In the genomic region with DNA sequence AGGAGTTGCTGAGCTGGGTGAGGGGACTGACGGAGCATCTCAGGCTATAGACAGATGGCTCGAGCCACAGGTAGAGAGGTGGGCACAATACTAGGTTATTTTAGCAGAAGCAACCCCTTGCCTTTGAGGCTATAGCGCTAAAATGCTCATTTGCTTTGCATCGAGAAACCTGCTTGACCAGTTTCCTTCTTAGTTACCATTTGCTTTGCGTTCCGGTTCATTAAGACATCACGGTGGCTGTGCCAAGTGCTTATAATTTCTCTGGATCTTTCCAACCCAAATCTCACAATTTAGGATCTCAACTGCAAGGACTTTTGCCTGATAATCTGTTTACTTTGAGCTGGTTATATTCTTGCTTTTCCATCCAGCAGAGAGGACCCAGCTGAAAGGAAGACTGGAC, we compare ENCODE assay signal across 22 cellular contexts. TPM values are rescaled to one million over a fixed set of nuclear protein-coding genes. Genes with fewer than 3 reads are reported as not detected.
DNase-seq lines count a peak whose midpoint lies in the region; ATAC-seq, FAIRE-seq and TF ChIP-seq lines count a peak whose summit lies in the region.
"Had no signal": no experiment of that assay in that cellular context is flagged by ENCODE, and none has a peak within 500 bp of the region (broad histone marks: within the 10 kb centered on the region; RNA-seq: fewer than 3 reads in every experiment).

No MANE protein-coding gene starts in this region.

- TF ChIP-seq RAD21 in HepG2 (CRISPR knock-in tag; IDR thresholded peaks at IDR 0.05), result no peak

- intact Hi-C loops in HepG2 (cut with micrococcal nuclease; ENCODE audit: unreplicated experiment), result no loop called here

- H3K27ac ChIP-seq in HepG2 (ENCODE audit: extremely low read length, insufficient read depth, low read length), result no peak overlapping the region
- H3K27ac ChIP-seq: brain microvascular endothelial cell, RWPE1 had no signal

- no peaks in the 10 kb centered on the region for H3K9me3 ChIP-seq in HepG2 (ENCODE audit: low read length)
- H3K9me3 ChIP-seq: SK-N-SH had no signal

- BruUV-seq in HepG2 (replicated peaks; lab: Mats Ljungman, UMichigan), result no TSS peak

- no peak for TF ChIP-seq POLR2A in HepG2 (IDR thresholded peaks at IDR 0.05; ENCODE audit: insufficient read depth in 1 of 2, low read depth in 2 of 2, low read length in 2 of 2)

- peak; percentile 14 for DNase-seq in COR-L47 (lab: John Stamatoyannopoulos, UW)
- peak; percentile 65 for DNase-seq in HT-29 (ENCODE audit: low spot score)
- peak; percentile 81 for DNase-seq in NCI-H526 treated with DMSO at 0.1 percent for 48 hours (lab: John Stamatoyannopoulos, UW)
- DNase-seq in islet precursor cell, result peak; percentile 32
- DNase-seq in COLO829 (ENCODE audit: low spot score), result no peak
- no peak for DNase-seq in GM19240 (ENCODE audit: insufficient read length, low spot score)
- DNase-seq in HepG2 (ENCODE audit: low spot score), result no peak
- no peak for DNase-seq in naive thymus-derived CD8-positive, alpha-beta T cell
- DNase-seq: activated CD4-positive, alpha-beta T cell treated with anti-CD3 and anti-CD28 coated beads, Interleukin-2, amount 50 U/mL, for 48 hours; activated gamma-delta T cell treated with Interleukin-2 at 50 U/mL for 16 hours; brain microvascular endothelial cell; CD4-positive, alpha-beta memory T cell; effector memory CD8-positive, alpha-beta T cell; GOT3; mammary epithelial cell; NCI-H1436 treated with DMSO at 0.1 percent for 48 hours; NCI-H446 treated with DMSO at 0.1 percent for 48 hours; SK-N-SH; stimulated activated CD4-positive, alpha-beta T cell treated with anti-CD3 and anti-CD28 coated beads, Interleukin-2, amount 100 ng/mL, for 48 hours; stimulated activated naive B cell treated with anti-CD40 and anti-IgM and Interleukin-4, amounts not matched to agents 10 μg/mL and 1 μg/mL and 100 μg/mL, for 72 hours had no signal

- H3K4me3 ChIP-seq in HepG2 (replicated peaks in 1 of 3; ENCODE audit: insufficient read depth in 1 of 3, low read depth in 2 of 3, low read length in 3 of 3), result no peak overlapping the region

- H3K27me3 ChIP-seq in HepG2 (ENCODE audit: control insufficient read depth in 1 of 2, insufficient read depth in 2 of 2, low read length in 2 of 2), result no peaks in the 10 kb centered on the region
- H3K27me3 ChIP-seq: brain microvascular endothelial cell had no signal

- WGBS in HepG2 (ENCODE audit: low lambda C conversion rate), result 98% methylated on average over 6 of the region's 7 CpGs

- TF ChIP-seq EP300 in HepG2 (IDR thresholded peaks at IDR 0.05; ENCODE audit: low read depth in 2 of 2, low read length in 2 of 2) (no peak), HepG2 (CRISPR knock-in tag; IDR thresholded peaks at IDR 0.05; ENCODE audit: borderline replicate concordance) (no peak)

- H4K20me1 ChIP-seq in HepG2 (ENCODE audit: insufficient read depth, low read length), result no peaks in the 10 kb centered on the region

- H3K36me3 Mint-ChIP-seq in naive thymus-derived CD8-positive, alpha-beta T cell, result peaks cover 4 to 47% (median 6%) of the 10 kb centered on the region in 3 donors

- FAIRE-seq in HepG2 (lab: Jason Lieb, UNC), result no peak

- H3K4me1 ChIP-seq in HepG2 (ENCODE audit: insufficient read depth, low read length), result no peaks in the 10 kb centered on the region

- H3K79me2 ChIP-seq in HepG2 (ENCODE audit: insufficient read depth, low read length), result no peaks in the 10 kb centered on the region

- peaks cover 0 to 4% (median 0%) of the 10 kb centered on the region in 4 donors for H3K4me1 Mint-ChIP-seq in naive thymus-derived CD8-positive, alpha-beta T cell
- H3K4me1 Mint-ChIP-seq: stimulated activated naive B cell treated with anti-CD40 and anti-IgM and Interleukin-4, amounts not matched to agents 10 μg/mL and 1 μg/mL and 100 μg/mL, for 72 hours had no signal

- H3K36me3 ChIP-seq in HepG2 (replicated peaks in 1 of 2; ENCODE audit: control insufficient read depth in 1 of 2, insufficient read depth in 2 of 2, low read length in 2 of 2), result peaks cover 0 to 5% of the 10 kb centered on the region in 2 experiments; a peak in 1 of 5 replicates
- H3K36me3 ChIP-seq: brain microvascular endothelial cell had no signal

- H3K27ac Mint-ChIP-seq in naive thymus-derived CD8-positive, alpha-beta T cell, result no peak overlapping the region
- H3K27ac Mint-ChIP-seq: effector memory CD8-positive, alpha-beta T cell; stimulated activated naive B cell treated with anti-CD40 and anti-IgM and Interleukin-4, amounts not matched to agents 10 μg/mL and 1 μg/mL and 100 μg/mL, for 72 hours; T-helper 2 cell treated with Interferon-gamma antibody and Interleukin-4, amounts not matched to agents 5 μg/mL and 100 μg/mL, for 36 hours had no signal

- CTCF ChIA-PET in HepG2 (lab: Yijun Ruan, JAX; ENCODE audit: low intra/inter-chr PET ratio, low total read pairs), result no interaction called here

- ATAC-seq in HepG2, result no peak
- no peak for ATAC-seq in naive thymus-derived CD8-positive, alpha-beta T cell
- ATAC-seq: effector memory CD8-positive, alpha-beta T cell; stimulated activated naive B cell treated with anti-CD40 and anti-IgM and Interleukin-4, amounts not matched to agents 10 μg/mL and 1 μg/mL and 100 μg/mL, for 72 hours had no signal

- no peaks in the 10 kb centered on the region for H3K27me3 Mint-ChIP-seq in naive thymus-derived CD8-positive, alpha-beta T cell
- H3K27me3 Mint-ChIP-seq: CD4-positive, alpha-beta memory T cell; effector memory CD8-positive, alpha-beta T cell; stimulated activated naive B cell treated with anti-CD40 and anti-IgM and Interleukin-4, amounts not matched to agents 10 μg/mL and 1 μg/mL and 100 μg/mL, for 72 hours had no signal

- no peak overlapping the region for H3K9ac ChIP-seq in HepG2 (ENCODE audit: insufficient read depth, low read depth, low read length)
- H3K9ac ChIP-seq: SK-N-SH had no signal

- H3K9me3 Mint-ChIP-seq in naive thymus-derived CD8-positive, alpha-beta T cell, result no peaks in the 10 kb centered on the region
- H3K9me3 Mint-ChIP-seq: CD4-positive, alpha-beta memory T cell; effector memory CD8-positive, alpha-beta T cell; stimulated activated naive B cell treated with anti-CD40 and anti-IgM and Interleukin-4, amounts not matched to agents 10 μg/mL and 1 μg/mL and 100 μg/mL, for 72 hours; T-helper 2 cell treated with Interferon-gamma antibody and Interleukin-4, amounts not matched to agents 5 μg/mL and 100 μg/mL, for 36 hours had no signal

- in situ Hi-C loops in HepG2 (cut with HindIII; ENCODE audit: extremely low pct_ligation_motif_present, low pct_unique_long_range_greater_than_20kb), result no loop called here

- POLR2A ChIA-PET in HepG2 (lab: Yijun Ruan, JAX), result no interaction called here
- POLR2A ChIA-PET in naive thymus-derived CD8-positive, alpha-beta T cell (lab: Charles Lee), result no interaction called here

- no peak overlapping the region for H3K4me3 Mint-ChIP-seq in naive thymus-derived CD8-positive, alpha-beta T cell
- H3K4me3 Mint-ChIP-seq: CD4-positive, alpha-beta memory T cell; effector memory CD8-positive, alpha-beta T cell; stimulated activated naive B cell treated with anti-CD40 and anti-IgM and Interleukin-4, amounts not matched to agents 10 μg/mL and 1 μg/mL and 100 μg/mL, for 72 hours; T-helper 2 cell treated with Interferon-gamma antibody and Interleukin-4, amounts not matched to agents 5 μg/mL and 100 μg/mL, for 36 hours had no signal

- no peak overlapping the region for H3K4me2 ChIP-seq in HepG2 (ENCODE audit: low read depth, low read length)
- H3K4me2 ChIP-seq: SK-N-SH had no signal

- no peak for TF ChIP-seq CTCF in HepG2 (CRISPR knock-in tag; IDR thresholded peaks at IDR 0.05)

- no peak overlapping the region for H2AFZ ChIP-seq in HepG2 (ENCODE audit: low read length)

TF ChIP-seq in HepG2, 621 proteins besides CTCF, POLR2A, EP300 and RAD21:
- TF ChIP-seq ZNF556 (CRISPR knock-in tag; IDR thresholded peaks at IDR 0.05; ENCODE audit: borderline replicate concordance) (no peak), SALL2 (CRISPR knock-in tag; IDR thresholded peaks at IDR 0.05) (no peak)

RNA-seq across cellular contexts. Expression of gene DLG3, which starts 40.8 kb away (rescaled TPM):
- total RNA-seq in HT-29 (2014; rRNA removed; shearing (Covaris generic)), result 40.8 and 55.6 TPM in 2 replicates
- total RNA-seq in HepG2 (2016; rRNA removed; fragmentation: Illumina TruSeq; extraction: Trizol), result 19.4 and 27.2 TPM in 2 replicates
- total RNA-seq in HepG2 (2016; cell fraction: cytosol; rRNA removed; fragmentation: Illumina TruSeq; extraction: Trizol; ENCODE audit: low read depth), result 6.6 and 7.1 TPM in 2 replicates
- total RNA-seq in HepG2 (2016; cell fraction: insoluble cytoplasmic fraction; rRNA removed; fragmentation: Illumina TruSeq; extraction: Trizol), result 20.2 and 26.2 TPM in 2 replicates
- total RNA-seq in HepG2 (2016; cell fraction: membrane; rRNA removed; fragmentation: Illumina TruSeq; extraction: Trizol), result 12.9 and 17.9 TPM in 2 replicates
- 8.2 and 12.6 TPM in 2 replicates for total RNA-seq in HepG2 (2016; cell fraction: nucleus; rRNA removed; fragmentation: Illumina TruSeq; extraction: Trizol)
- polyA plus RNA-seq in HepG2 (2011; rRNA removed), result 8.1 and 9.9 TPM in 2 replicates
- polyA plus RNA-seq in HepG2 (2011; cell fraction: cytosol; rRNA removed), result 8.0 and 9.9 TPM in 2 replicates
- polyA plus RNA-seq in HepG2 (2011; cell fraction: nucleus; rRNA removed), result 7.2 and 8.8 TPM in 2 replicates
- 8.5 and 14.8 TPM in 2 replicates for polyA plus RNA-seq in HepG2 (2012)
- polyA plus RNA-seq in HepG2 (2016; cell fraction: cytosol; fragmentation: Illumina TruSeq; extraction: Trizol; ENCODE audit: low read depth), result 8.2 and 8.9 TPM in 2 replicates
- polyA plus RNA-seq in HepG2 (2016; cell fraction: insoluble cytoplasmic fraction; fragmentation: Illumina TruSeq; extraction: Trizol; ENCODE audit: low read depth), result 21.7 and 24.9 TPM in 2 replicates
- polyA plus RNA-seq in HepG2 (2016; cell fraction: membrane; fragmentation: Illumina TruSeq; extraction: Trizol; ENCODE audit: low read depth), result 11.1 and 14.3 TPM in 2 replicates
- polyA plus RNA-seq in HepG2 (2016; cell fraction: nucleus; fragmentation: Illumina TruSeq; extraction: Trizol; ENCODE audit: insufficient read depth, low read depth), result 19.8 and 22.3 TPM in 2 replicates
- polyA minus RNA-seq in HepG2 (2011; rRNA and poly(A)+ RNA removed; ENCODE audit: low replicate concordance), result 7.0 and 23.9 TPM in 2 replicates
- polyA minus RNA-seq in HepG2 (2011; cell fraction: cytosol; rRNA and poly(A)+ RNA removed), result 8.4 and 8.6 TPM in 2 replicates
- polyA minus RNA-seq in HepG2 (2011; cell fraction: nucleus; rRNA and poly(A)+ RNA removed), result 5.4 and 10.7 TPM in 2 replicates
- 1 to 10 TPM; 5.6 to 6.7 TPM for total RNA-seq in naive thymus-derived CD8-positive, alpha-beta T cell
- 1 to 10 TPM; 2.3 to 6.3 (median 3.7) TPM for polyA plus RNA-seq in naive thymus-derived CD8-positive, alpha-beta T cell

Comparison
In these comparisons a context has a peak if more than half of its experiments do, and no peak if none do; other contexts are left out.
1. DNase-seq: peak in COR-L47 (single experiment), HT-29 (single experiment), NCI-H526 treated with DMSO at 0.1 percent for 48 hours (single experiment) and islet precursor cell (single experiment); none in COLO829 (single experiment), GM19240 (single experiment), HepG2 (single experiment) and naive thymus-derived CD8-positive, alpha-beta T cell (0 of 10).